Comparison of ENCODE assay signal across 19 cellular contexts in the genomic region with DNA sequence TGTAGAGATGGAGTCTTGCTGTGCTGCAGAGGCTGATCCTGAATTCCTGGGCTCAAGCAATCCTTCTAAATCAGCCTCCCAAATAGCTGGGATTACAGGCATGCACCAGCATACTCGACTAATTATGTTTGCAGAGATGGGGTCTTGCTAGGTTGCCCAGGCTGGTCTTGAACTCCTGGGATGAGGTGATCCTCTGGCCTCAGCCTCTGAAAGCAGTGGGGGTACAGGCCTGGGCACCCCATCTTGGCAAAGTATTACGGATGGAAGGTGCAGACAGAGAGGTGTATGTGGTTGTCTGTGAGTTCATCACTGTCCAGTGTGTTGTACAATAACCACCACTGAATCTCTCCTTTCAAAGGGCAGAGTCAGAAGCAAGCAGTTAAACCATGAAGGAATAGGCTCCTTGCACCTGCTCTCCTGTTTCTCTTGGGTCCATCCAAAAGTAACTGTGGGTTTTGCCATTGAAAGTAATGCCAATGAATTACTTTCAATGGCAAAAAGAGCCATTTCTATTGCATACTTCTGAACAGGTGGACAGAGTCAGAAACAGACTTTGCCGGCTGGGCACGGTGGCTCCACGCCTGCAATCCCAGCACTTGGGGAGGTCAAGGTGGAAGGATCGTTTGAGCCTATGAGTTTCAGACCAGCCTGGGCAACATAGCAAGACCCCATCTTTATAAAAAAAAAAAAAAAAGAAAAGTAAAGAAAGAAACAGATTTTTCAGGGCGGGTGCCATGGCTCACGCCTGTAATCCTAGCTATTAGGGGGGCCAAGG. TPM values are rescaled to one million over a fixed set of nuclear protein-coding genes. Genes with fewer than 3 reads are reported as not detected.
"Had no signal": no experiment of that assay in that cellular context is flagged by ENCODE, and none has a peak within 500 bp of the region (broad histone marks: within the 10 kb centered on the region; RNA-seq: fewer than 3 reads in every experiment).

No MANE protein-coding gene starts in this region.

- H3K4me2 ChIP-seq: SK-N-SH had no signal

- H3K36me3 ChIP-seq: prostate gland, right lobe of liver, spleen had no signal

- H3K27ac Mint-ChIP-seq: activated naive CD8-positive, alpha-beta T cell treated with anti-CD3 and anti-CD28 coated beads, Interleukin-2, amount 10 ng/mL, durations not matched to agents 7 days and 5 days; immature natural killer cell; natural killer cell had no signal

- H3K9me3 Mint-ChIP-seq: activated naive CD8-positive, alpha-beta T cell treated with anti-CD3 and anti-CD28 coated beads, Interleukin-2, amount 10 ng/mL, durations not matched to agents 7 days and 5 days; immature natural killer cell; natural killer cell had no signal

- H3K27ac ChIP-seq: dorsolateral prefrontal cortex, prostate gland, right lobe of liver, spleen had no signal

- H3K4me3 ChIP-seq: dorsolateral prefrontal cortex, prostate gland, right lobe of liver, spleen had no signal

- H3K9ac ChIP-seq: SK-N-SH had no signal

- H3K27me3 Mint-ChIP-seq: activated naive CD8-positive, alpha-beta T cell treated with anti-CD3 and anti-CD28 coated beads, Interleukin-2, amount 10 ng/mL, durations not matched to agents 7 days and 5 days had no signal

- H3K9me3 ChIP-seq: prostate gland, right lobe of liver, SK-N-SH, spleen had no signal

- H3K4me3 Mint-ChIP-seq: activated naive CD8-positive, alpha-beta T cell treated with anti-CD3 and anti-CD28 coated beads, Interleukin-2, amount 10 ng/mL, durations not matched to agents 7 days and 5 days; immature natural killer cell; natural killer cell had no signal

- H3K36me3 Mint-ChIP-seq: activated naive CD8-positive, alpha-beta T cell treated with anti-CD3 and anti-CD28 coated beads, Interleukin-2, amount 10 ng/mL, durations not matched to agents 7 days and 5 days; immature natural killer cell; natural killer cell had no signal

- H3K9me2 ChIP-seq: SK-N-SH had no signal

- H3K4me1 ChIP-seq: prostate gland, right lobe of liver had no signal

- DNase-seq: activated CD4-positive, alpha-beta T cell treated with anti-CD3 and anti-CD28 coated beads, Interleukin-2, amount 50 U/mL, for 48 hours; anterior cingulate cortex; dorsolateral prefrontal cortex; immature natural killer cell; left cardiac atrium; natural killer cell; nucleus accumbens; SK-N-SH; spleen; stimulated activated CD4-positive, alpha-beta T cell treated with anti-CD3 and anti-CD28 coated beads, Interleukin-1b, Interleukin-23, amount 100 ng/mL, for 48 hours; stimulated activated naive CD4-positive, alpha-beta T cell treated with Interleukin-2 at 50 U/mL for 16 hours had no signal

- H3K27me3 ChIP-seq: right lobe of liver, spleen had no signal

- ATAC-seq: esophagus mucosa, left cardiac atrium, natural killer cell, right lobe of liver had no signal

RNA-seq across cellular contexts. Expression of a gene that starts 30.4 kb away (rescaled TPM):
- total RNA-seq: activated naive CD8-positive, alpha-beta T cell treated with anti-CD3 and anti-CD28 coated beads, Interleukin-2, amount 10 ng/mL, durations not matched to agents 7 days and 5 days; esophagus mucosa; fibroblast of villous mesenchyme; mucosa of gallbladder had no signal
- polyA plus RNA-seq: immature natural killer cell had no signal

RNA-seq across cellular contexts. Expression of a gene that starts 47.4 kb away (rescaled TPM):
- total RNA-seq: chondrocyte, fibroblast of villous mesenchyme, temporal lobe had no signal
